Comparison of ENCODE assay signal across 8 cellular contexts in the genomic region with DNA sequence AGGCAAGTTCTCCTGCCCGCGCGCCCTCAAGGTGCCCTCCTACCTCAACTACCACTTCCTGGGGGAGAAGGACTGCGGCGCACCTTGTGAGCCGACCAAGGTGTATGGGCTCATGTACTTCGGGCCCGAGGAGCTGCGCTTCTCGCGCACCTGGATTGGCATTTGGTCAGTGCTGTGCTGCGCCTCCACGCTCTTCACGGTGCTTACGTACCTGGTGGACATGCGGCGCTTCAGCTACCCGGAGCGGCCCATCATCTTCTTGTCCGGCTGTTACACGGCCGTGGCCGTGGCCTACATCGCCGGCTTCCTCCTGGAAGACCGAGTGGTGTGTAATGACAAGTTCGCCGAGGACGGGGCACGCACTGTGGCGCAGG. TPM values are rescaled to one million over a fixed set of nuclear protein-coding genes. Genes with fewer than 3 reads are reported as not detected.
DNase-seq lines count a peak whose midpoint lies in the region; ATAC-seq, FAIRE-seq and TF ChIP-seq lines count a peak whose summit lies in the region.

No MANE protein-coding gene starts in this region.

- H3K27me3 ChIP-seq in heart right ventricle = peaks cover 0 to 21% (median 0%) of the 10 kb centered on the region in 7 donors

- intact Hi-C loops in heart right ventricle (cut with DNase I) = loop anchor here in 8 of 10 donors (2.0 to 10.0 kb wide), 7 partner anchors 79 to 519 kb away; no protein-coding TSS in a partner anchor

- H3K27ac Mint-ChIP-seq in T-cell = no peak overlapping the region

- H3K36me3 ChIP-seq in heart right ventricle = no peaks in the 10 kb centered on the region

- peak overlapping the region in 2 of 3 donors; percentile 74 to 89 for H3K4me3 Mint-ChIP-seq in T-cell

- H3K9me3 ChIP-seq in heart right ventricle = no peaks in the 10 kb centered on the region

- peaks cover 4 to 49% of the 10 kb centered on the region in 2 donors for H3K27me3 Mint-ChIP-seq in T-cell

- H3K27ac ChIP-seq in heart right ventricle = peak overlapping the region in 9 of 10 donors; percentile 89 to 98 (median 96)

- peaks cover 3 to 59% (median 28%) of the 10 kb centered on the region in 9 donors for H3K4me1 ChIP-seq in heart right ventricle

- DNase-seq in GM12891 (ENCODE audit: insufficient read length, low spot score) (no peak), T-cell (no peak), heart right ventricle (peak in 1 of 2 donors; percentile 20), skeletal muscle cell (ENCODE audit: low read depth) (no peak), RPMI8226 (no peak), activated gamma-delta T cell treated with Interleukin-2 at 50 U/mL for 16 hours (no peak), NCI-H2196 treated with DMSO at 0.1 percent for 48 hours (lab: John Stamatoyannopoulos, UW; ENCODE audit: unreplicated experiment) (no peak)

- ATAC-seq in T-cell (replicated peaks in 1 of 4) (no peak), heart right ventricle (no peak), GM18870 (IDR thresholded peaks at IDR 0.05; ENCODE audit: unreplicated experiment) (no peak)

- WGBS in heart right ventricle, 2 donors = 10 to 21% methylated on average over 31 of the region's 31 CpGs

- TF ChIP-seq POLR2A in GM12891 (IDR thresholded peaks at IDR 0.05; ENCODE audit: low read depth, low read length) = no peak

- TF ChIP-seq CTCF in heart right ventricle (IDR thresholded peaks at IDR 0.05) = no peak

- POLR2A ChIA-PET in T-cell (lab: Charles Lee) = no interaction called here

- H3K4me1 Mint-ChIP-seq in T-cell = peaks cover 0 to 19% (median 11%) of the 10 kb centered on the region in 3 donors

- H3K36me3 Mint-ChIP-seq in T-cell = no peaks in the 10 kb centered on the region

- H3K4me3 ChIP-seq in heart right ventricle (peak overlapping the region; percentile 73 to 93 (median 84)), skeletal muscle cell (ENCODE audit: low read depth, low read length) (peak overlapping the region; percentile 66)

- peak; percentile 23 for FAIRE-seq in GM12891 (lab: Jason Lieb, UNC)

- CTCF ChIA-PET in T-cell (lab: Charles Lee) = no interaction called here

- no peaks in the 10 kb centered on the region for H3K9me3 Mint-ChIP-seq in T-cell

TF ChIP-seq in GM12891, 5 proteins besides CTCF, POLR2A, EP300 and RAD21:
- TF ChIP-seq PAX5 (IDR thresholded peaks at IDR 0.05; ENCODE audit: insufficient read depth, low read length, severe bottlenecking) (no peak), POLR2AphosphoS5 (IDR thresholded peaks at IDR 0.05; ENCODE audit: low read depth, low read length) (no peak), TAF1 (IDR thresholded peaks at IDR 0.05; ENCODE audit: low read depth, low read length) (no peak), POU2F2 (IDR thresholded peaks at IDR 0.05; ENCODE audit: low read depth, low read length) (no peak), SPI1 (IDR thresholded peaks at IDR 0.05; ENCODE audit: low read depth, low read length) (no peak)

RNA-seq across cellular contexts. Expression of a gene that starts 1.4 kb away (rescaled TPM):
- polyA plus RNA-seq in GM12891 (2012; ENCODE audit: low read depth, missing spikeins) = 0.40 TPM
- total RNA-seq in T-cell (under 1 TPM; 0.07 to 0.47 (median 0.13) TPM), heart right ventricle (10 to 100 TPM in 9 of 10 donors, 1 to 10 TPM in 1; 4.1 to 36.0 (median 17.5) TPM)
- polyA plus RNA-seq in heart right ventricle = 1 to 10 TPM; 3.8 to 5.7 TPM
